ENCODE assay signal across 19 cellular contexts in genomic region chr3:134048278-134048996, GRCh38. TPM values are rescaled to one million over a fixed set of nuclear protein-coding genes. Genes with fewer than 3 reads are reported as not detected.
DNase-seq lines count a peak whose midpoint lies in the region; ATAC-seq and TF ChIP-seq lines count a peak whose summit lies in the region.
"Had no signal": no experiment of that assay in that cellular context is flagged by ENCODE, and none has a peak within 500 bp of the region (broad histone marks: within the 10 kb centered on the region; RNA-seq: fewer than 3 reads in every experiment).

No MANE protein-coding gene starts in this region.

- H3K4me1 ChIP-seq in heart right ventricle = peaks cover 0 to 5% (median 0%) of the 10 kb centered on the region in 9 donors
- no peaks in the 10 kb centered on the region for H3K4me1 ChIP-seq in upper lobe of right lung
- H3K4me1 ChIP-seq: A549, Caco-2 had no signal

- H3K36me3 ChIP-seq in heart right ventricle = no peaks in the 10 kb centered on the region
- H3K36me3 ChIP-seq in upper lobe of right lung = no peaks in the 10 kb centered on the region

- no peak overlapping the region for H3K27ac Mint-ChIP-seq in type B pancreatic cell
- H3K27ac Mint-ChIP-seq: CD4-positive, alpha-beta T cell; GM23338; HFFc6 had no signal

- peak; percentile 74 for DNase-seq in cardiac septum (ENCODE audit: low spot score)
- no peak for DNase-seq in heart right ventricle
- DNase-seq in mesenteric fat pad (ENCODE audit: low spot score) = peak; percentile 59
- no peak for DNase-seq in omental fat pad (ENCODE audit: low spot score)
- DNase-seq in upper lobe of right lung = no peak
- no peak for DNase-seq in type B pancreatic cell (ENCODE audit: extremely low spot score, unreplicated experiment)
- no peak for DNase-seq in MV-4-11 (lab: John Stamatoyannopoulos, UW)
- DNase-seq in NCI-H1436 (lab: John Stamatoyannopoulos, UW) = no peak
- DNase-seq: AML-193; Caco-2; CD4-positive, alpha-beta T cell; DMS79; GDM1; HFFc6 had no signal

- H3K4me1 Mint-ChIP-seq in type B pancreatic cell (ENCODE audit: unreplicated experiment) = no peaks in the 10 kb centered on the region
- H3K4me1 Mint-ChIP-seq: GM23338 had no signal

- 90 to 91% methylated on average over 9 of the region's 9 CpGs for WGBS in heart right ventricle, 2 donors

- H3K27me3 ChIP-seq in heart right ventricle (no peaks in the 10 kb centered on the region), upper lobe of right lung (no peaks in the 10 kb centered on the region)

- H3K36me3 Mint-ChIP-seq in type B pancreatic cell = no peaks in the 10 kb centered on the region

- H3K9me3 Mint-ChIP-seq in type B pancreatic cell = peaks cover 8% of the 10 kb centered on the region

- H3K27ac ChIP-seq in heart right ventricle = no peak overlapping the region
- no peak overlapping the region for H3K27ac ChIP-seq in upper lobe of right lung
- H3K27ac ChIP-seq: 22Rv1, A549, C4-2B had no signal

- H3K9me3 ChIP-seq in heart right ventricle (peaks cover 0 to 25% (median 8%) of the 10 kb centered on the region in 11 donors), upper lobe of right lung (peaks cover 9% of the 10 kb centered on the region)
- H3K9me3 ChIP-seq: A549, Caco-2 had no signal

- TF ChIP-seq CTCF in heart right ventricle (IDR thresholded peaks at IDR 0.05) (no peak), omental fat pad (IDR thresholded peaks at IDR 0.05) (no peak), upper lobe of right lung (IDR thresholded peaks at IDR 0.05) (no peak), type B pancreatic cell (conservative IDR thresholded peaks at IDR 0.05) (no peak)

- H3K4me3 ChIP-seq in heart right ventricle = no peak overlapping the region
- H3K4me3 ChIP-seq in upper lobe of right lung = no peak overlapping the region
- H3K4me3 ChIP-seq: A549, GM23338 had no signal

- intact Hi-C loops in cardiac septum (cut with DNase I) = no loop called here
- intact Hi-C loops in heart right ventricle (cut with DNase I) = no loop called here
- intact Hi-C loops in upper lobe of right lung (cut with DNase I) = no loop called here

- no peak for ATAC-seq in heart right ventricle
- ATAC-seq in omental fat pad (ENCODE audit: low FRiP score) = peak; percentile 28
- peak; percentile 20 for ATAC-seq in upper lobe of right lung
- ATAC-seq: A549, GM23338, HCT116 had no signal

- H3K4me3 Mint-ChIP-seq in type B pancreatic cell = no peak overlapping the region
- H3K4me3 Mint-ChIP-seq: CD4-positive, alpha-beta T cell; GM23338; HFFc6 had no signal

- H3K27me3 Mint-ChIP-seq in type B pancreatic cell = no peaks in the 10 kb centered on the region

RNA-seq across cellular contexts. Expression of gene SLCO2A1, which starts 18.7 kb away (rescaled TPM):
- 59.2 TPM for total RNA-seq in cardiac septum
- total RNA-seq in heart right ventricle = 10 to 100 TPM in 4 of 10 donors, 1 to 10 TPM in 6; 3.6 to 30.4 (median 8.4) TPM
- polyA plus RNA-seq in heart right ventricle = 10 to 100 TPM; 13.4 to 14.2 TPM
- 40.1 TPM for total RNA-seq in mesenteric fat pad
- 10 to 100 TPM in 3 of 4 donors, 1 to 10 TPM in 1; 6.1 to 54.2 (median 33.1) TPM for total RNA-seq in omental fat pad
- total RNA-seq in upper lobe of right lung = 234 TPM
- total RNA-seq in type B pancreatic cell (ENCODE audit: low replicate concordance) = 3.4 and 3.8 TPM in 2 replicates
- total RNA-seq: CD4-positive, alpha-beta T cell had no signal

Comparison
In these comparisons a context has a peak if more than half of its experiments do, and no peak if none do; other contexts are left out.
1. DNase-seq: peak in cardiac septum (single experiment) and mesenteric fat pad (single experiment); none in heart right ventricle (0 of 2), omental fat pad (single experiment), upper lobe of right lung (single experiment), type B pancreatic cell (single experiment), MV-4-11 (single experiment) and NCI-H1436 (single experiment).
2. ATAC-seq: peak in omental fat pad (single experiment) and upper lobe of right lung (single experiment); none in heart right ventricle (0 of 8).